ENCODE assay signal across 8 cellular contexts in genomic region chr2:109516445-109517117, GRCh38.
DNase-seq lines count a peak whose midpoint lies in the region; ATAC-seq and TF ChIP-seq lines count a peak whose summit lies in the region.

No MANE protein-coding gene starts in this region.

- H3K4me2 ChIP-seq in neural cell (ENCODE audit: low read length), result no peak overlapping the region

- no peaks in the 10 kb centered on the region for H3K27me3 ChIP-seq in neural cell (ENCODE audit: insufficient read depth, low read depth, low read length)

- peak; percentile 68 for TF ChIP-seq CTCF in choroid plexus epithelial cell (conservative IDR thresholded peaks at IDR 0.05; ENCODE audit: low read depth, low read length)
- TF ChIP-seq CTCF in neural cell (IDR thresholded peaks at IDR 0.05; ENCODE audit: poor library complexity, severe bottlenecking), result peak; percentile 24

- no peak overlapping the region for H3K27ac ChIP-seq in neural cell (ENCODE audit: low read length)

- no peaks in the 10 kb centered on the region for H4K20me1 ChIP-seq in neural cell (ENCODE audit: insufficient read depth)

- H3K4me3 ChIP-seq in choroid plexus epithelial cell (ENCODE audit: low read depth, low read length) (no peak overlapping the region), neural cell (ENCODE audit: low read length) (no peak overlapping the region)

- TF ChIP-seq EP300 in neural cell (conservative IDR thresholded peaks at IDR 0.05; ENCODE audit: poor library complexity, severe bottlenecking), result no peak

- H3K36me3 ChIP-seq in neural cell (ENCODE audit: insufficient read depth, low read length), result no peaks in the 10 kb centered on the region

- H3K79me2 ChIP-seq in neural cell (replicated peaks; ENCODE audit: insufficient read depth, low read length), result no peaks in the 10 kb centered on the region

- no peaks in the 10 kb centered on the region for H3K9me2 ChIP-seq in neural cell (ENCODE audit: insufficient read depth, low read length)

- ATAC-seq in Right ventricle myocardium superior (ENCODE audit: poor library complexity), result peak; percentile 73
- ATAC-seq in GM19324 (IDR thresholded peaks at IDR 0.05; ENCODE audit: low FRiP score, unreplicated experiment), result no peak
- ATAC-seq in GM21447 (IDR thresholded peaks at IDR 0.05; ENCODE audit: unreplicated experiment), result no peak
- no peak for ATAC-seq in HG02623 (IDR thresholded peaks at IDR 0.05; ENCODE audit: unreplicated experiment)

- no peak overlapping the region for H2AFZ ChIP-seq in neural cell (ENCODE audit: low read depth, low read length)

- H3K9me3 ChIP-seq in neural cell (ENCODE audit: low read length), result no peaks in the 10 kb centered on the region

- intact Hi-C loops in Right ventricle myocardium superior (cut with DNase I) (no loop called here), cardiac septum (cut with DNase I) (loop anchor here (10.0 kb wide), 1 partner anchor 662 kb away; no protein-coding TSS in a partner anchor)

- TF ChIP-seq RAD21 in neural cell (conservative IDR thresholded peaks at IDR 0.05), result peak; percentile 16

- H3K9ac ChIP-seq in neural cell (ENCODE audit: low read length), result no peak overlapping the region

- H3F3A ChIP-seq in neural cell (ENCODE audit: insufficient read depth, low read length, poor library complexity, severe bottlenecking), result no peaks in the 10 kb centered on the region

- DNase-seq in Right ventricle myocardium superior (peak; percentile 73), cardiac septum (ENCODE audit: low spot score) (no peak), NCI-H526 (lab: John Stamatoyannopoulos, UW) (peak; percentile 18 to 76), choroid plexus epithelial cell (ENCODE audit: low read depth) (peak; percentile 24)

TF ChIP-seq in neural cell, 6 proteins besides CTCF, POLR2A, EP300 and RAD21:
- TF ChIP-seq TAF1 (IDR thresholded peaks at IDR 0.05; ENCODE audit: low read depth) (no peak), SMC3 (conservative IDR thresholded peaks at IDR 0.05; ENCODE audit: poor library complexity) (peak; percentile 15)
